In the genomic region with DNA sequence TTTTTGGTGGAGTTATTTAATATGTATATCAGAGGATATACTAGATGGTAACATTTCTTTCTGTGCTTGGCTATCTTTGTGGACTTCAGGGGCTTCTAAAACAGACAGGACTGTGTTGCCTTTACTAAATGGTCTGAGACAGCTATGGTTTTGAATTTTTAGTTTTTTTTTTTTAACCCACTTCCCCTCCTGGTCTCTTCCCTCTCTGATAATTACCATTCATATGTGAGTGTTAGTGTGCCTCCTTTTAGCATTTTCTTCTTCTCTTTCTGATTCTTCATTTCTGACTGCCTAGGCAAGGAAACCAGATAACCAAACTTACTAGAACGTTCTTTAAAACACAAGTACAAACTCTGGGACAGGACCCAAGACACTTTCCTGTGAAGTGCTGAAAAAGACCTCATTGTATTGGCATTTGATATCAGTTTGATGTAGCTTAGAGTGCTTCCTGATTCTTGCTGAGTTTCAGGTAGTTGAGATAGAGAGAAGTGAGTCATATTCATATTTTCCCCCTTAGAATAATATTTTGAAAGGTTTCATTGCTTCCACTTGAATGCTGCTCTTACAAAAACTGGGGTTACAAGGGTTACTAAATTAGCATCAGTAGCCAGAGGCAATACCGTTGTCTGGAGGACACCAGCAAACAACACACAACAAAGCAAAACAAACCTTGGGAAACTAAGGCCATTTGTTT, we compare ENCODE assay signal across 9 cellular contexts. TPM values are rescaled to one million over a fixed set of nuclear protein-coding genes. Genes with fewer than 3 reads are reported as not detected.
DNase-seq lines count a peak whose midpoint lies in the region; ATAC-seq and TF ChIP-seq lines count a peak whose summit lies in the region.
"Had no signal": no experiment of that assay in that cellular context is flagged by ENCODE, and none has a peak within 500 bp of the region (broad histone marks: within the 10 kb centered on the region; RNA-seq: fewer than 3 reads in every experiment).

No MANE protein-coding gene starts in this region.

- H3K27ac ChIP-seq in breast epithelium (no peak overlapping the region), body of pancreas (peak overlapping the region in 1 of 4 donors; percentile 35)
- H3K27ac ChIP-seq: BLaER1 had no signal

- ATAC-seq in HG03108 (IDR thresholded peaks at IDR 0.05; ENCODE audit: unreplicated experiment) (peak; percentile 59), body of pancreas (peak; percentile 48)

- H3K36me3 ChIP-seq in breast epithelium (peaks cover 8% of the 10 kb centered on the region), body of pancreas (replicated peaks in 1 of 2; ENCODE audit: insufficient read depth in 1 of 2, low read depth in 2 of 2) (peaks cover 0 to 9% of the 10 kb centered on the region in 2 donors)

- H3K27me3 Mint-ChIP-seq in MCF 10A (ENCODE audit: insufficient read depth, unreplicated experiment): no peaks in the 10 kb centered on the region
- H3K27me3 Mint-ChIP-seq in stimulated activated naive CD8-positive, alpha-beta T cell treated with anti-CD3 and anti-CD28 coated beads, Interleukin-15, Interleukin-2, amounts not matched to agents 100 ng/mL and 50 ng/mL, for 24 hours: no peaks in the 10 kb centered on the region

- H3K27ac Mint-ChIP-seq in MCF 10A (ENCODE audit: low read depth, unreplicated experiment): peak overlapping the region; percentile 61
- H3K27ac Mint-ChIP-seq in stimulated activated naive CD8-positive, alpha-beta T cell treated with anti-CD3 and anti-CD28 coated beads, Interleukin-15, Interleukin-2, amounts not matched to agents 100 ng/mL and 50 ng/mL, for 24 hours: peak overlapping the region; percentile 93

- 35 to 38% methylated on average over 2 of the region's 2 CpGs for WGBS in body of pancreas, 2 donors

- intact Hi-C loops in MCF 10A (cut with micrococcal nuclease): no loop called here
- intact Hi-C loops in breast epithelium (cut with DNase I; ENCODE audit: low total_unique reads): no loop called here
- intact Hi-C loops in body of pancreas (cut with DNase I): no loop called here

- peaks cover 7% of the 10 kb centered on the region for H3K9me3 Mint-ChIP-seq in MCF 10A (ENCODE audit: unreplicated experiment)
- peaks cover 3% of the 10 kb centered on the region for H3K9me3 Mint-ChIP-seq in stimulated activated naive CD8-positive, alpha-beta T cell treated with anti-CD3 and anti-CD28 coated beads, Interleukin-15, Interleukin-2, amounts not matched to agents 100 ng/mL and 50 ng/mL, for 24 hours

- H3K9me3 ChIP-seq in breast epithelium (no peaks in the 10 kb centered on the region), body of pancreas (no peaks in the 10 kb centered on the region)

- TF ChIP-seq POLR2A in breast epithelium (IDR thresholded peaks at IDR 0.05) (no peak), body of pancreas (IDR thresholded peaks at IDR 0.05) (no peak)

- H3K4me3 Mint-ChIP-seq in MCF 10A (ENCODE audit: unreplicated experiment): no peak overlapping the region
- peak overlapping the region; percentile 37 for H3K4me3 Mint-ChIP-seq in stimulated activated naive CD8-positive, alpha-beta T cell treated with anti-CD3 and anti-CD28 coated beads, Interleukin-15, Interleukin-2, amounts not matched to agents 100 ng/mL and 50 ng/mL, for 24 hours

- H3K27me3 ChIP-seq in breast epithelium (no peaks in the 10 kb centered on the region), body of pancreas (no peaks in the 10 kb centered on the region)
- H3K27me3 ChIP-seq: BLaER1 had no signal

- no peak for TF ChIP-seq CTCF in MCF 10A (IDR thresholded peaks at IDR 0.05; ENCODE audit: unreplicated experiment)
- no peak for TF ChIP-seq CTCF in breast epithelium (IDR thresholded peaks at IDR 0.05)
- no peak for TF ChIP-seq CTCF in body of pancreas (IDR thresholded peaks at IDR 0.05)

- CTCF ChIA-PET in MCF 10A (lab: Yijun Ruan, JAX): interaction anchor here (0.5 to 1.1 kb wide), 4 partner anchors 11 to 289 kb away, joined by 3 to 5 read pairs (median 3); no protein-coding TSS in a partner anchor

- peak; percentile 27 for DNase-seq in MCF 10A (ENCODE audit: unreplicated experiment)
- DNase-seq in breast epithelium (ENCODE audit: low spot score in 2 of 2): no peak
- no peak for DNase-seq in body of pancreas
- DNase-seq in AG08395 (ENCODE audit: low spot score): no peak
- no peak for DNase-seq in NCI-H2196 treated with DMSO at 0.1 percent for 48 hours (lab: John Stamatoyannopoulos, UW; ENCODE audit: unreplicated experiment)
- DNase-seq in NCI-H2081 (lab: John Stamatoyannopoulos, UW): no peak

- H3K4me1 ChIP-seq in breast epithelium: no peaks in the 10 kb centered on the region
- no peaks in the 10 kb centered on the region for H3K4me1 ChIP-seq in body of pancreas
- H3K4me1 ChIP-seq: BLaER1 had no signal

- no TSS peak for BruUV-seq in MCF 10A (replicated peaks; lab: Mats Ljungman, UMichigan)

- H3K36me3 Mint-ChIP-seq in MCF 10A (ENCODE audit: insufficient read depth, unreplicated experiment): peaks cover 74% of the 10 kb centered on the region
- peaks cover 93% of the 10 kb centered on the region for H3K36me3 Mint-ChIP-seq in stimulated activated naive CD8-positive, alpha-beta T cell treated with anti-CD3 and anti-CD28 coated beads, Interleukin-15, Interleukin-2, amounts not matched to agents 100 ng/mL and 50 ng/mL, for 24 hours (ENCODE audit: low read depth)

- no peak overlapping the region for H3K4me3 ChIP-seq in breast epithelium
- H3K4me3 ChIP-seq in body of pancreas: no peak overlapping the region
- H3K4me3 ChIP-seq: BLaER1 had no signal

- H3K4me1 Mint-ChIP-seq in MCF 10A (ENCODE audit: insufficient read depth, unreplicated experiment): peaks cover 11% of the 10 kb centered on the region
- H3K4me1 Mint-ChIP-seq in stimulated activated naive CD8-positive, alpha-beta T cell treated with anti-CD3 and anti-CD28 coated beads, Interleukin-15, Interleukin-2, amounts not matched to agents 100 ng/mL and 50 ng/mL, for 24 hours (ENCODE audit: low read depth): peaks cover 25% of the 10 kb centered on the region

- POLR2A ChIA-PET in MCF 10A (lab: Yijun Ruan, JAX): interaction anchor here (0.6 kb wide), 1 partner anchor 50 kb away, joined by 4 read pairs; no protein-coding TSS in a partner anchor

RNA-seq across cellular contexts. Expression of a gene that starts 52.7 kb away (rescaled TPM):
- total RNA-seq in MCF 10A (2022) (75.8 and 84.4 TPM in 2 replicates), breast epithelium (100 to 1,000 TPM in 2 of 3 donors, 10 to 100 TPM in 1; 96.2 to 155 (median 102) TPM), body of pancreas (100 to 1,000 TPM in 1 of 2 donors, 10 to 100 TPM in 1; 78.6 to 173 TPM)
